In genomic region chr1:207619833-207620572, GRCh38 we compare ENCODE assay signal across 10 cellular contexts. TPM values are rescaled to one million over a fixed set of nuclear protein-coding genes. Genes with fewer than 3 reads are reported as not detected.
A peak's percentile ranks its signal among the peaks of the same experiment; 100 is the strongest.
DNase-seq lines count a peak whose midpoint lies in the region; ATAC-seq, FAIRE-seq and TF ChIP-seq lines count a peak whose summit lies in the region.
"Had no signal": no experiment of that assay in that cellular context is flagged by ENCODE, and none has a peak within 500 bp of the region (broad histone marks: within the 10 kb centered on the region; RNA-seq: fewer than 3 reads in every experiment).

No MANE protein-coding gene starts in this region.

- no peak overlapping the region for H3K4me2 ChIP-seq in GM12878 (ENCODE audit: control insufficient read depth, insufficient read depth)
- H3K4me2 ChIP-seq: BLaER1 treated with 17β-estradiol and CSF1 and Interleukin-3, amounts not matched to agents 10 nM and 100 nM had no signal

- H3K4me3 ChIP-seq in GM12878 = no peak overlapping the region
- H3K4me3 ChIP-seq: BLaER1 treated with 17β-estradiol and CSF1 and Interleukin-3, amounts not matched to agents 10 nM and 100 nM had no signal

- H3K4me1 ChIP-seq in GM12878 (ENCODE audit: control insufficient read depth, insufficient read depth, low read length) = no peaks in the 10 kb centered on the region

- H3K27me3 ChIP-seq in GM12878 (replicated peaks in 1 of 2; ENCODE audit: control insufficient read depth in 2 of 2, insufficient read depth in 2 of 2, low read length in 1 of 2) = no peaks in the 10 kb centered on the region
- H3K27me3 ChIP-seq: BLaER1 treated with 17β-estradiol and CSF1 and Interleukin-3, amounts not matched to agents 10 nM and 100 nM had no signal

- SMC1A ChIA-PET in GM12878 (lab: Charles Lee; ENCODE audit: uncharacterized antibody, unreplicated experiment) = interaction anchor here (0.6 to 2.1 kb wide), 4 partner anchors 40 to 364 kb away, joined by 3 to 13 read pairs (median 3); no protein-coding TSS in a partner anchor

- peak; percentile 93 for ATAC-seq in GM19455 (IDR thresholded peaks at IDR 0.05; ENCODE audit: unreplicated experiment)
- peak; percentile 90 for ATAC-seq in HG03460 (IDR thresholded peaks at IDR 0.05; ENCODE audit: unreplicated experiment)
- ATAC-seq in GM12878 = peak; percentile 96
- ATAC-seq in stimulated activated naive B cell treated with anti-CD40 and anti-IgM and Interleukin-4, amounts not matched to agents 10 μg/mL and 1 μg/mL and 100 μg/mL, for 72 hours (replicated peaks) = peak; percentile 98 to 99

- no peaks in the 10 kb centered on the region for H3K9me3 Mint-ChIP-seq in stimulated activated naive B cell treated with anti-CD40 and anti-IgM and Interleukin-4, amounts not matched to agents 10 μg/mL and 1 μg/mL and 100 μg/mL, for 72 hours
- H3K9me3 Mint-ChIP-seq: central memory CD8-positive, alpha-beta T cell had no signal

- H4K20me1 ChIP-seq in GM12878 (ENCODE audit: control insufficient read depth, insufficient read depth) = no peaks in the 10 kb centered on the region
- H4K20me1 ChIP-seq: BLaER1 treated with 17β-estradiol and CSF1 and Interleukin-3, amounts not matched to agents 10 nM and 100 nM had no signal

- H3K36me3 Mint-ChIP-seq in stimulated activated naive B cell treated with anti-CD40 and anti-IgM and Interleukin-4, amounts not matched to agents 10 μg/mL and 1 μg/mL and 100 μg/mL, for 72 hours = peaks cover 2 to 23% of the 10 kb centered on the region in 2 donors

- H3K9ac ChIP-seq in GM12878 (ENCODE audit: control insufficient read depth, insufficient read depth, low read length) = no peak overlapping the region
- H3K9ac ChIP-seq: BLaER1 treated with 17β-estradiol and CSF1 and Interleukin-3, amounts not matched to agents 10 nM and 100 nM had no signal

- no peaks in the 10 kb centered on the region for H3K79me2 ChIP-seq in GM12878 (ENCODE audit: control insufficient read depth, insufficient read depth, low read length)

- in situ Hi-C loops in GM12878 (cut with MboI) = no loop called here

- intact Hi-C loops in GM12878 (cut with micrococcal nuclease; ENCODE audit: unreplicated experiment) = no loop called here

- WGBS in GM12878 (ENCODE audit: insufficient coverage, insufficient replicate concordance, low lambda C conversion rate, missing lambda C conversion rate) = 47% methylated on average over 7 of the region's 7 CpGs

- no TSS peak for BruUV-seq in GM12878 (replicated peaks; lab: Mats Ljungman, UMichigan)

- no peaks in the 10 kb centered on the region for H3K36me3 ChIP-seq in GM12878 (ENCODE audit: control insufficient read depth in 2 of 2, insufficient read depth in 2 of 2, low read length in 1 of 2)
- H3K36me3 ChIP-seq: BLaER1 treated with 17β-estradiol and CSF1 and Interleukin-3, amounts not matched to agents 10 nM and 100 nM had no signal

- DNase-seq in NCI-H2196 (lab: John Stamatoyannopoulos, UW; ENCODE audit: unreplicated experiment) (peak; percentile 43), NCI-H2196 treated with DMSO at 0.1 percent for 48 hours (lab: John Stamatoyannopoulos, UW; ENCODE audit: unreplicated experiment) (no peak), NCI-H748 (lab: John Stamatoyannopoulos, UW; ENCODE audit: unreplicated experiment) (peak; percentile 49), GM12878 (ENCODE audit: low read depth, low spot score) (no peak), inferior parietal cortex (ENCODE audit: extremely low spot score) (peak; percentile 78)
- peak; percentile 6 for DNase-seq in stimulated activated naive B cell treated with anti-CD40 and anti-IgM and Interleukin-4, amounts not matched to agents 10 μg/mL and 1 μg/mL and 100 μg/mL, for 72 hours

- TF ChIP-seq POLR2A in GM12878 (IDR thresholded peaks at IDR 0.05; ENCODE audit: low read depth, low read length) = no peak

- TF ChIP-seq EP300 in GM12878 (IDR thresholded peaks at IDR 0.05; ENCODE audit: borderline replicate concordance in 1 of 2, control insufficient read depth in 1 of 2, low read depth in 2 of 2, low read length in 2 of 2) = no peak

- H3K27me3 Mint-ChIP-seq in stimulated activated naive B cell treated with anti-CD40 and anti-IgM and Interleukin-4, amounts not matched to agents 10 μg/mL and 1 μg/mL and 100 μg/mL, for 72 hours = no peaks in the 10 kb centered on the region

- no peak overlapping the region for H3K27ac Mint-ChIP-seq in stimulated activated naive B cell treated with anti-CD40 and anti-IgM and Interleukin-4, amounts not matched to agents 10 μg/mL and 1 μg/mL and 100 μg/mL, for 72 hours

- H2AFZ ChIP-seq in GM12878 (ENCODE audit: control insufficient read depth, low read depth, low read length) = no peak overlapping the region

- POLR2A ChIA-PET in GM12878 (lab: Charles Lee) = interaction anchor here (0.6 to 1.1 kb wide), 2 partner anchors 133 to 1007 kb away, joined by 3 to 5 read pairs; no protein-coding TSS in a partner anchor

- H3K9me3 ChIP-seq in GM12878 (replicated peaks; ENCODE audit: control insufficient read depth, insufficient read depth, low read length) = no peaks in the 10 kb centered on the region

- no peak overlapping the region for H3K4me3 Mint-ChIP-seq in stimulated activated naive B cell treated with anti-CD40 and anti-IgM and Interleukin-4, amounts not matched to agents 10 μg/mL and 1 μg/mL and 100 μg/mL, for 72 hours
- H3K4me3 Mint-ChIP-seq: central memory CD8-positive, alpha-beta T cell had no signal

- CTCF ChIA-PET in GM12878 (lab: Yijun Ruan, JAX) = interaction anchor here (0.5 to 2.7 kb wide), 15 partner anchors 8 to 376 kb away, joined by 3 to 19 read pairs (median 4); no protein-coding TSS in a partner anchor

- H3K27ac ChIP-seq in GM12878 (ENCODE audit: control insufficient read depth, insufficient read depth) = no peak overlapping the region
- H3K27ac ChIP-seq: BLaER1 treated with 17β-estradiol and CSF1 and Interleukin-3, amounts not matched to agents 10 nM and 100 nM had no signal

- RAD21 ChIA-PET in GM12878 (lab: Charles Lee; ENCODE audit: unreplicated experiment) = interaction anchor here (0.6 to 1.0 kb wide), 3 partner anchors 41 to 196 kb away, joined by 3 to 11 read pairs (median 3); no protein-coding TSS in a partner anchor

- FAIRE-seq in GM12878 (lab: Jason Lieb, UNC) = peak; percentile 97

- peak; percentile 56 to 80 (median 68) for TF ChIP-seq CTCF in GM12878 (IDR thresholded peaks at IDR 0.05 in 2 of 3, conservative IDR thresholded peaks at IDR 0.05 in 1 of 3; ENCODE audit: control insufficient read depth in 2 of 3, extremely low read depth in 1 of 3, insufficient read depth in 1 of 3, low read depth in 3 of 3, low read length in 3 of 3)

- peaks cover 4 to 6% of the 10 kb centered on the region in 2 donors for H3K4me1 Mint-ChIP-seq in stimulated activated naive B cell treated with anti-CD40 and anti-IgM and Interleukin-4, amounts not matched to agents 10 μg/mL and 1 μg/mL and 100 μg/mL, for 72 hours

- peak; percentile 39; the same call in 1 of the 2 replicates for TF ChIP-seq RAD21 in GM12878 (IDR thresholded peaks at IDR 0.05; ENCODE audit: insufficient read depth, low read depth, low read length)

TF ChIP-seq in GM12878, 131 proteins besides CTCF, POLR2A, EP300 and RAD21:
- TF ChIP-seq IKZF2 (IDR thresholded peaks at IDR 0.05) (no peak), SPI1 (IDR thresholded peaks at IDR 0.05; ENCODE audit: borderline replicate concordance, insufficient read depth, low read depth, low read length) (no peak), NFXL1 (IDR thresholded peaks at IDR 0.05; ENCODE audit: borderline replicate concordance) (no peak), IRF4 (IDR thresholded peaks at IDR 0.05; ENCODE audit: low read depth, low read length) (no peak), SMC3 (IDR thresholded peaks at IDR 0.05; ENCODE audit: borderline replicate concordance, low read length) (peak; percentile 44; the same call in 1 of the 2 replicates), GABPA (IDR thresholded peaks at IDR 0.05; ENCODE audit: low read depth) (no peak), TCF12 (IDR thresholded peaks at IDR 0.05; ENCODE audit: low read depth, low read length) (no peak)

RNA-seq across cellular contexts. Expression of gene CR1L, which starts 24.9 kb away (rescaled TPM):
- 0.76 and 0.79 TPM in 2 replicates for total RNA-seq in GM12878 (2013; cell fraction: nucleolus; rRNA removed)
- total RNA-seq in GM12878 (2014; rRNA removed) = not detected in 2 replicates
- not detected in 2 replicates for total RNA-seq in GM12878 (2014; rRNA removed; fragmentation: Illumina TruSeq; extraction: Trizol)
- total RNA-seq in GM12878 (2021) = not detected in 2 replicates
- polyA plus RNA-seq in GM12878 (2011; ENCODE audit: low read depth) = 1.5 TPM
- polyA plus RNA-seq in GM12878 (2011; rRNA removed) = not detected in 2 replicates
- polyA plus RNA-seq in GM12878 (2011; cell fraction: cytosol; rRNA removed) = 0.09 TPM in 1 of 2 replicates, not detected in the other
- not detected in 2 replicates for polyA plus RNA-seq in GM12878 (2011; cell fraction: nucleus; rRNA removed)
- 0.91 and 1.6 TPM in 2 replicates for polyA plus RNA-seq in GM12878 (2012)
- polyA plus RNA-seq in GM12878 (2014; fragmentation: Illumina TruSeq; extraction: Trizol) = not detected in 2 replicates
- under 1 TPM in 1 of 2 experiments, not detected in 1; 0.11 TPM for polyA plus RNA-seq in GM12878 (2014; fragmentation: Nextera tagmentation; extraction: Ambion mirVana)
- not detected in 2 replicates for polyA plus RNA-seq in GM12878 (2014; rRNA removed)
- not detected for polyA plus RNA-seq in GM12878 (2016; fragmentation: Nextera tagmentation; extraction: Ambion mirVana)
- not detected in 2 replicates for polyA minus RNA-seq in GM12878 (2011; rRNA and poly(A)+ RNA removed)
- not detected in 2 replicates for polyA minus RNA-seq in GM12878 (2011; cell fraction: cytosol; rRNA and poly(A)+ RNA removed)
- polyA minus RNA-seq in GM12878 (2011; cell fraction: nucleus; rRNA and poly(A)+ RNA removed) = not detected in 2 replicates

Comparison
In these comparisons a context has a peak if more than half of its experiments do, and no peak if none do; other contexts are left out.
1. DNase-seq: peak in NCI-H2196 (single experiment), NCI-H748 (single experiment), inferior parietal cortex (single experiment) and stimulated activated naive B cell treated with anti-CD40 and anti-IgM and Interleukin-4, amounts not matched to agents 10 μg/mL and 1 μg/mL and 100 μg/mL, for 72 hours (single experiment); none in NCI-H2196 treated with DMSO at 0.1 percent for 48 hours (single experiment) and GM12878 (single experiment).
2. Peak in every context shown above with its lines, with median percentiles within 50 percentile points of each other: ATAC-seq.